8 cellular contexts compared by ENCODE assay signal in the genomic region with DNA sequence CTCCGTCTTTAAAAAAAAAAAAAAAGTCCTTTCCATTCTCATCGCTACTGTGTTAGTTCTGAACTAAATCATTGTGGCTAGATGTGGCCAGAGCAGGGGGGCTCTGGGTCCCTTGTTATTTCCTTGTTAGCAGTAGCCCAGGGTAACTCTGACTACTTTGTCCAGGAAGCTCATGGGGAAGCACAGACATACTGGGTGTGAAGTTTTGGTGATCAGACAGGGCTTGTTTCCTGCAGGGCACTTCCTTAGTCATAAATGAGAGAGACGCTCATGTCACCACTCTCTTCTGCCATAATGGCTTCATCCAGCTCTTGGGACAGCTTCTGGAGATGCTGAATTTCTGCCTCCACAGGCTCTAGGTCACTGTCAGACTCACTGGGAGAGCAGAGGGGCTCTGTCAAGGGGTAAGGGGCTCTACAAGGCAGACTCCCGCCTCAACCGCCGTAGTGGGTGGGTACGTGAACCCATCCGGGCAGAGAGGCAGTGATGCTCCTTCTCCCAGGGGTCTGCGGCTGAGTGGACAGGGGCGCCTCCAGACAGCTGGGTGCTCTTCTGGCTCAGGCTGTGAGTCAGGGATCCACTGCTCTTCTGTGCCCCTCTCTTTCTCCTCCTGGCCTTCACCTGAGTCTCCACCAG. TPM values are rescaled to one million over a fixed set of nuclear protein-coding genes. Genes with fewer than 3 reads are reported as not detected.
DNase-seq lines count a peak whose midpoint lies in the region; ATAC-seq, FAIRE-seq and TF ChIP-seq lines count a peak whose summit lies in the region.

No MANE protein-coding gene starts in this region.

- H3K27ac ChIP-seq in heart left ventricle, result peak overlapping the region in 1 of 12 donors; percentile 10
- no peak overlapping the region for H3K27ac ChIP-seq in left ventricle myocardium inferior (replicated peaks)
- H3K27ac ChIP-seq in K562 (ENCODE audit: extremely low read depth, low read depth, low read length), result no peak overlapping the region

- in situ Hi-C loops in K562 (cut with MboI), result no loop called here

- H3K4me1 ChIP-seq in heart left ventricle, result peaks cover 0 to 34% (median 8%) of the 10 kb centered on the region in 12 donors
- peaks cover 22% of the 10 kb centered on the region for H3K4me1 ChIP-seq in left ventricle myocardium inferior
- H3K4me1 ChIP-seq in K562 (replicated peaks in 1 of 2; ENCODE audit: control insufficient read depth in 2 of 2, insufficient read depth in 2 of 2, low read length in 2 of 2), result peaks cover 0 to 4% of the 10 kb centered on the region in 2 experiments; a peak in 1 of 5 replicates

- no TSS peak for BruUV-seq in K562 (replicated peaks; lab: Mats Ljungman, UMichigan)

- TF ChIP-seq EP300 in K562 (IDR thresholded peaks at IDR 0.05; ENCODE audit: low read length), result no peak

- no peaks in the 10 kb centered on the region for H3K27me3 Mint-ChIP-seq in stimulated activated naive CD8-positive, alpha-beta T cell treated with anti-CD3 and anti-CD28 coated beads, Interleukin-15, Interleukin-2, amounts not matched to agents 100 ng/mL and 50 ng/mL, for 24 hours

- peaks cover 93% of the 10 kb centered on the region for H3K4me1 Mint-ChIP-seq in stimulated activated naive CD8-positive, alpha-beta T cell treated with anti-CD3 and anti-CD28 coated beads, Interleukin-15, Interleukin-2, amounts not matched to agents 100 ng/mL and 50 ng/mL, for 24 hours (ENCODE audit: low read depth)

- H3K27me3 ChIP-seq in heart left ventricle, result no peaks in the 10 kb centered on the region
- H3K27me3 ChIP-seq in left ventricle myocardium inferior (ENCODE audit: low read depth), result no peaks in the 10 kb centered on the region
- H3K27me3 ChIP-seq in K562 (ENCODE audit: control insufficient read depth in 2 of 2, insufficient read depth in 2 of 2, low read length in 2 of 2), result no peaks in the 10 kb centered on the region

- peak in 3 of 4 donors; percentile 46 to 65 (median 56) for ATAC-seq in heart left ventricle
- peak; percentile 79 for ATAC-seq in HG03565 (IDR thresholded peaks at IDR 0.05; ENCODE audit: unreplicated experiment)
- peak; percentile 43 for ATAC-seq in K562

- peaks cover 26% of the 10 kb centered on the region for H3K36me3 Mint-ChIP-seq in stimulated activated naive CD8-positive, alpha-beta T cell treated with anti-CD3 and anti-CD28 coated beads, Interleukin-15, Interleukin-2, amounts not matched to agents 100 ng/mL and 50 ng/mL, for 24 hours (ENCODE audit: low read depth)

- no peaks in the 10 kb centered on the region for H3K9me1 ChIP-seq in K562 (ENCODE audit: control insufficient read depth, insufficient read depth, low read length)

- H3K9ac ChIP-seq in K562 (ENCODE audit: insufficient read depth in 1 of 2, low read depth in 2 of 2, low read length in 2 of 2), result no peak overlapping the region

- no peak for TF ChIP-seq RAD21 in K562 (CRISPR knock-in tag; conservative IDR thresholded peaks at IDR 0.05 in 1 of 2, IDR thresholded peaks at IDR 0.05 in 1 of 2)

- POLR2A ChIA-PET in K562 (lab: Yijun Ruan, JAX), result interaction anchor here (0.6 to 2.6 kb wide), 2 partner anchors 8 to 390 kb away, joined by 3 to 14 read pairs; no protein-coding TSS in a partner anchor

- DNase-seq in heart left ventricle (no peak), left ventricle myocardium inferior (no peak), K562 (ENCODE audit: extremely low read depth in 1 of 4, low spot score in 3 of 4) (no peak), HK-2 (ENCODE audit: unreplicated experiment) (no peak), NCI-H1092 (lab: John Stamatoyannopoulos, UW) (no peak), putamen (ENCODE audit: low spot score) (no peak)

- H3K9me3 Mint-ChIP-seq in stimulated activated naive CD8-positive, alpha-beta T cell treated with anti-CD3 and anti-CD28 coated beads, Interleukin-15, Interleukin-2, amounts not matched to agents 100 ng/mL and 50 ng/mL, for 24 hours, result peaks cover 3% of the 10 kb centered on the region

- no peak overlapping the region for H3K4me3 ChIP-seq in heart left ventricle
- H3K4me3 ChIP-seq in left ventricle myocardium inferior, result no peak overlapping the region
- no peak overlapping the region for H3K4me3 ChIP-seq in K562

- intact Hi-C loops in heart left ventricle (cut with DNase I), result no loop called here
- intact Hi-C loops in left ventricle myocardium inferior (cut with micrococcal nuclease), result no loop called here
- intact Hi-C loops in K562 (cut with micrococcal nuclease), result no loop called here

- no peaks in the 10 kb centered on the region for H4K20me1 ChIP-seq in K562 (replicated peaks; ENCODE audit: control insufficient read depth, insufficient read depth, low read length)

- TF ChIP-seq CTCF in heart left ventricle (IDR thresholded peaks at IDR 0.05) (no peak), left ventricle myocardium inferior (IDR thresholded peaks at IDR 0.05; ENCODE audit: borderline replicate concordance) (no peak), K562 (IDR thresholded peaks at IDR 0.05 in 2 of 3, conservative IDR thresholded peaks at IDR 0.05 in 1 of 3; ENCODE audit: insufficient read depth in 2 of 3, low read depth in 1 of 3, low read length in 3 of 3) (no peak)

- H3K36me3 ChIP-seq in heart left ventricle (no peaks in the 10 kb centered on the region), left ventricle myocardium inferior (no peaks in the 10 kb centered on the region), K562 (ENCODE audit: control insufficient read depth, insufficient read depth, low read length) (no peaks in the 10 kb centered on the region)

- TF ChIP-seq POLR2A in heart left ventricle (IDR thresholded peaks at IDR 0.05) (no peak), K562 (conservative IDR thresholded peaks at IDR 0.05) (no peak)

- FAIRE-seq in K562 (lab: Jason Lieb, UNC), result no peak

- H3K4me2 ChIP-seq in K562 (ENCODE audit: insufficient read depth, low read length), result no peak overlapping the region

- H2AFZ ChIP-seq in K562 (ENCODE audit: low read depth, low read length), result no peak overlapping the region

- WGBS in heart left ventricle, 4 donors, result 80 to 91% (median 85%) methylated on average over 9 to 10 of the region's 10 CpGs
- WGBS in K562 (ENCODE audit: insufficient coverage, low coverage, missing lambda C conversion rate), result 86% methylated on average over 9 of the region's 10 CpGs

- H3K79me2 ChIP-seq in K562 (ENCODE audit: control insufficient read depth, insufficient read depth, low read length), result peaks cover 3% of the 10 kb centered on the region; the same call in 1 of the 3 replicates

- peak overlapping the region; percentile 96 for H3K27ac Mint-ChIP-seq in stimulated activated naive CD8-positive, alpha-beta T cell treated with anti-CD3 and anti-CD28 coated beads, Interleukin-15, Interleukin-2, amounts not matched to agents 100 ng/mL and 50 ng/mL, for 24 hours

- H3K9me3 ChIP-seq in heart left ventricle (peaks cover 0 to 4% (median 0%) of the 10 kb centered on the region in 12 donors), left ventricle myocardium inferior (replicated peaks) (peaks cover 8% of the 10 kb centered on the region), K562 (replicated peaks; ENCODE audit: control insufficient read depth, insufficient read depth, low read depth, low read length) (0 out of 2 replicates have a peak, but pooled peaks cover 4% of the 10 kb centered on the region)

- CTCF ChIA-PET in K562 (lab: Yijun Ruan, JAX; ENCODE audit: low intra/inter-chr PET ratio), result no interaction called here

- peak overlapping the region; percentile 76 for H3K4me3 Mint-ChIP-seq in stimulated activated naive CD8-positive, alpha-beta T cell treated with anti-CD3 and anti-CD28 coated beads, Interleukin-15, Interleukin-2, amounts not matched to agents 100 ng/mL and 50 ng/mL, for 24 hours

TF ChIP-seq in K562, 482 proteins besides CTCF, POLR2A, EP300 and RAD21 (continues in another document):
- TF ChIP-seq ZNF785 (CRISPR knock-in tag; IDR thresholded peaks at IDR 0.05) (no peak), TFAP4 (CRISPR knock-in tag; IDR thresholded peaks at IDR 0.05; ENCODE audit: borderline replicate concordance) (no peak)

RNA-seq across cellular contexts. Expression of gene STIM2, which starts 12.9 kb away (rescaled TPM):
- total RNA-seq in heart left ventricle (10 to 100 TPM in 4 of 9 donors, 1 to 10 TPM in 5; 7.5 to 17.3 (median 9.9) TPM), left ventricle myocardium inferior (12.2 TPM), K562 (2014; rRNA removed) (12.8 and 13.3 TPM in 2 replicates), K562 (2014; rRNA removed; fragmentation: Illumina TruSeq; extraction: Trizol) (13.8 and 15.4 TPM in 2 replicates), K562 (2015; rRNA removed; fragmentation: Illumina TruSeq; extraction: Trizol) (17.6 and 21.8 TPM in 2 replicates), K562 (2021) (25.7 and 26.8 TPM in 2 replicates)
- polyA plus RNA-seq in heart left ventricle (1 to 10 TPM; 4.6 to 6.7 TPM), K562 (2011; rRNA removed) (20.4 and 25.6 TPM in 2 replicates), K562 (2014; fragmentation: Illumina TruSeq; extraction: Trizol) (11.3 and 14.8 TPM in 2 replicates), K562 (2014; fragmentation: Nextera tagmentation; extraction: Ambion mirVana) (10 to 100 TPM in 1 of 2 experiments, 1 to 10 TPM in 1; 7.2 to 12.6 TPM), K562 (2014; rRNA removed) (16.7 TPM in 2 replicates)
- 20.8 and 31.2 TPM in 2 replicates for total RNA-seq in K562 (2011; cell fraction: chromatin; rRNA removed; ENCODE audit: low replicate concordance)
- 19.7 and 25.0 TPM in 2 replicates for total RNA-seq in K562 (2011; cell fraction: nucleolus; rRNA removed)
- total RNA-seq in K562 (2011; cell fraction: nucleoplasm; rRNA removed), result 29.2 and 44.9 TPM in 2 replicates
- polyA plus RNA-seq in K562 (2011; cell fraction: cytosol; rRNA removed), result 15.5 and 16.3 TPM in 2 replicates
- polyA plus RNA-seq in K562 (2011; cell fraction: nucleus; rRNA removed), result 77.9 and 90.8 TPM in 2 replicates
- 18.2 and 24.6 TPM in 2 replicates for polyA plus RNA-seq in K562 (2012)
- polyA minus RNA-seq in K562 (2011; rRNA and poly(A)+ RNA removed), result 15.1 and 23.5 TPM in 2 replicates
- 5.2 and 6.7 TPM in 2 replicates for polyA minus RNA-seq in K562 (2011; cell fraction: cytosol; rRNA and poly(A)+ RNA removed)
- polyA minus RNA-seq in K562 (2011; cell fraction: nucleus; rRNA and poly(A)+ RNA removed), result 22.5 and 32.1 TPM in 2 replicates
